Comparison of ENCODE assay signal across 1 cellular context in the genomic region with DNA sequence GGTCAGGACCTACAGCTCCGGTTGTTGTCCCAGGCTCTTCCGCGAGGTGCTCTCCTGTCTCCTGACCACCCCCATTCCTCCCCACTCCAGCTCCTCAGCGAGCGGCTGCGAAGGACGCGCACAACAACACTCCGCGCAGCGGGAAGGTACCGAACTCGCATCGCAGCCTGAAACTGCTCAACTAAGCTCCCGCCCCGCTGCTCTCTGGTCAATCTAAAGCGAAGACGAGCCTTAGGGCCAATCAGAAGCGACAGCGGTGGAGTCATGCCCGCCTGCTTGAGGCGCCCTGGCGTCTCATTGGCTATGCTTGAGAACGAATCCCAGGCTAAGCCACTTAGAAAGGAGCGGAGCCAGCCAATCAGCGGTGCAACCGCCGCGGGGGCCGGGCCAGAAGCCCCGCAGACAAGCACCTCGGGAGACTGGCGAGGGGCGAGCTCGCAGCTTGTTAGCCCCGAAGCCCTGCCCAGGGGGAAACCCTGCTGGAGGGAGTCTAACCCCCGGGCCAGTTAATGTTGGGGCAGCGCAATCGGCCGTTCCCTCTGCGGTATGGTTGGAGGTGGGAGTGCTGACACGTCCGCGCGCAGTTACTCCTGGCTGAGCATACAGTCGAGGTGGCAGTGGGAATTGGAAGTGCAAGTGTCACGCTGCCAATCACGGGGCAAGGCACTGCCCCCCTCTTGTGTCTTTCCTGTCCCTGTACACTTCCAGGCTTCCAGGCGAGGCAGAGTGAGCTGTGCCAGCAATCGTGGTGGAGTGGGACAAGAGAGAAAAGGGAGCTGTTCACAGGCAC.
A peak's percentile ranks its signal among the peaks of the same experiment; 100 is the strongest.
TF ChIP-seq lines count a peak whose summit lies in the region.

No MANE protein-coding gene starts in this region.

TF ChIP-seq in SK-N-SH, 30 proteins besides CTCF, POLR2A, EP300 and RAD21:
- TF ChIP-seq TCF12 (IDR thresholded peaks at IDR 0.05) (no peak), SIN3A (IDR thresholded peaks at IDR 0.05; ENCODE audit: borderline replicate concordance, low read depth, low read length) (no peak), RFX5 (IDR thresholded peaks at IDR 0.05; ENCODE audit: low read length) (peak; percentile 55; the same call in 1 of the 2 replicates), CHD2 (IDR thresholded peaks at IDR 0.05; ENCODE audit: low read length, partially characterized antibody) (peak; percentile 94), MXI1 (IDR thresholded peaks at IDR 0.05; ENCODE audit: low read depth, low read length) (peak; percentile 23; the same call in 1 of the 2 replicates)
- TF ChIP-seq, protein P1, sequence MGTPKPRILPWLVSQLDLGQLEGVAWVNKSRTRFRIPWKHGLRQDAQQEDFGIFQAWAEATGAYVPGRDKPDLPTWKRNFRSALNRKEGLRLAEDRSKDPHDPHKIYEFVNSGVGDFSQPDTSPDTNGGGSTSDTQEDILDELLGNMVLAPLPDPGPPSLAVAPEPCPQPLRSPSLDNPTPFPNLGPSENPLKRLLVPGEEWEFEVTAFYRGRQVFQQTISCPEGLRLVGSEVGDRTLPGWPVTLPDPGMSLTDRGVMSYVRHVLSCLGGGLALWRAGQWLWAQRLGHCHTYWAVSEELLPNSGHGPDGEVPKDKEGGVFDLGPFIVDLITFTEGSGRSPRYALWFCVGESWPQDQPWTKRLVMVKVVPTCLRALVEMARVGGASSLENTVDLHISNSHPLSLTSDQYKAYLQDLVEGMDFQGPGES (IDR thresholded peaks at IDR 0.05; ENCODE audit: low read depth, low read length), result peak; percentile 98
- TF ChIP-seq, protein P2, sequence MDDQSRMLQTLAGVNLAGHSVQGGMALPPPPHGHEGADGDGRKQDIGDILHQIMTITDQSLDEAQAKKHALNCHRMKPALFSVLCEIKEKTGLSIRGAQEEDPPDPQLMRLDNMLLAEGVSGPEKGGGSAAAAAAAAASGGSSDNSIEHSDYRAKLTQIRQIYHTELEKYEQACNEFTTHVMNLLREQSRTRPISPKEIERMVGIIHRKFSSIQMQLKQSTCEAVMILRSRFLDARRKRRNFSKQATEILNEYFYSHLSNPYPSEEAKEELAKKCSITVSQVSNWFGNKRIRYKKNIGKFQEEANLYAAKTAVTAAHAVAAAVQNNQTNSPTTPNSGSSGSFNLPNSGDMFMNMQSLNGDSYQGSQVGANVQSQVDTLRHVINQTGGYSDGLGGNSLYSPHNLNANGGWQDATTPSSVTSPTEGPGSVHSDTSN (IDR thresholded peaks at IDR 0.05), result peak; percentile 100
- TF ChIP-seq, protein P3, sequence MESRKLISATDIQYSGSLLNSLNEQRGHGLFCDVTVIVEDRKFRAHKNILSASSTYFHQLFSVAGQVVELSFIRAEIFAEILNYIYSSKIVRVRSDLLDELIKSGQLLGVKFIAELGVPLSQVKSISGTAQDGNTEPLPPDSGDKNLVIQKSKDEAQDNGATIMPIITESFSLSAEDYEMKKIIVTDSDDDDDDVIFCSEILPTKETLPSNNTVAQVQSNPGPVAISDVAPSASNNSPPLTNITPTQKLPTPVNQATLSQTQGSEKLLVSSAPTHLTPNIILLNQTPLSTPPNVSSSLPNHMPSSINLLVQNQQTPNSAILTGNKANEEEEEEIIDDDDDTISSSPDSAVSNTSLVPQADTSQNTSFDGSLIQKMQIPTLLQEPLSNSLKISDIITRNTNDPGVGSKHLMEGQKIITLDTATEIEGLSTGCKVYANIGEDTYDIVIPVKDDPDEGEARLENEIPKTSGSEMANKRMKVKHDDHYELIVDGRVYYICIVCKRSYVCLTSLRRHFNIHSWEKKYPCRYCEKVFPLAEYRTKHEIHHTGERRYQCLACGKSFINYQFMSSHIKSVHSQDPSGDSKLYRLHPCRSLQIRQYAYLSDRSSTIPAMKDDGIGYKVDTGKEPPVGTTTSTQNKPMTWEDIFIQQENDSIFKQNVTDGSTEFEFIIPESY (IDR thresholded peaks at IDR 0.05; ENCODE audit: borderline replicate concordance, low read depth), result peak; percentile 40; the same call in 1 of the 2 replicates
TF ChIP-seq in SK-N-SH: peak in this region for 6.
